25 cellular contexts compared by ENCODE assay signal in genomic region chr18:79344208-79344581, GRCh38.
"Had no signal": no experiment of that assay in that cellular context is flagged by ENCODE, and none has a peak within 500 bp of the region (broad histone marks: within the 10 kb centered on the region; RNA-seq: fewer than 3 reads in every experiment).

No MANE protein-coding gene starts in this region.

- H3K4me3 ChIP-seq: breast epithelium, coronary artery, heart right ventricle, left ventricle myocardium inferior, ovary, psoas muscle, right atrium auricular region, spleen had no signal

- H3K4me1 ChIP-seq: breast epithelium, heart right ventricle, left ventricle myocardium inferior, psoas muscle, right atrium auricular region, spleen had no signal

- H3K27ac Mint-ChIP-seq: activated naive CD8-positive, alpha-beta T cell treated with anti-CD3 and anti-CD28 coated beads, Interleukin-2, amount 10 ng/mL, durations not matched to agents 7 days and 5 days; memory B cell; naive thymus-derived CD4-positive, alpha-beta T cell; T-helper 2 cell treated with Interferon-gamma antibody and Interleukin-4, amounts not matched to agents 5 μg/mL and 100 μg/mL, for 36 hours had no signal

- H3K27me3 Mint-ChIP-seq: activated naive CD8-positive, alpha-beta T cell treated with anti-CD3 and anti-CD28 coated beads, Interleukin-2, amount 10 ng/mL, durations not matched to agents 7 days and 5 days; central memory CD8-positive, alpha-beta T cell; memory B cell; naive thymus-derived CD4-positive, alpha-beta T cell had no signal

- H3K27ac ChIP-seq: breast epithelium, coronary artery, heart right ventricle, left ventricle myocardium inferior, neutrophil, ovary, psoas muscle, right atrium auricular region, spleen, WERI-Rb-1 had no signal

- H3K4me3 Mint-ChIP-seq: activated naive CD8-positive, alpha-beta T cell treated with anti-CD3 and anti-CD28 coated beads, Interleukin-2, amount 10 ng/mL, durations not matched to agents 7 days and 5 days; central memory CD8-positive, alpha-beta T cell; memory B cell; naive thymus-derived CD4-positive, alpha-beta T cell; T-helper 2 cell treated with Interferon-gamma antibody and Interleukin-4, amounts not matched to agents 5 μg/mL and 100 μg/mL, for 36 hours had no signal

- H3K36me3 ChIP-seq: ovary had no signal

- H3K9me3 Mint-ChIP-seq: central memory CD8-positive, alpha-beta T cell had no signal

- DNase-seq: activated CD4-positive, alpha-beta T cell treated with anti-CD3 and anti-CD28 coated beads for 1 hour; activated CD4-positive, alpha-beta T cell treated with anti-CD3 and anti-CD28 coated beads, Interleukin-2, amount 50 U/mL, for 48 hours; activated naive CD4-positive, alpha-beta T cell treated with Interleukin-2 at 50 U/mL for 16 hours; activated naive CD8-positive, alpha-beta T cell treated with anti-CD3 and anti-CD28 coated beads, Interleukin-2, amount 10 ng/mL, durations not matched to agents 7 days and 5 days; activated T-cell treated with anti-CD3 and anti-CD28 coated beads, Interleukin-2, amount 50 U/mL, for 48 hours; amniotic stem cell; heart right ventricle; kidney; left ventricle myocardium inferior; naive thymus-derived CD4-positive, alpha-beta T cell; ovary; psoas muscle; spleen; stimulated activated CD4-positive, alpha-beta T cell treated with anti-CD3 and anti-CD28 coated beads, Interleukin-4, amount 100 ng/mL, for 24 hours; stimulated activated naive CD4-positive, alpha-beta T cell treated with Interleukin-2 at 50 U/mL for 16 hours; upper lobe of left lung; WERI-Rb-1 had no signal

- ATAC-seq: naive thymus-derived CD4-positive, alpha-beta T cell; psoas muscle; SK-N-SH treated with all-trans-retinoic acid at 6 μM for 48 hours had no signal

- H3K4me1 Mint-ChIP-seq: central memory CD8-positive, alpha-beta T cell had no signal

- H3K27me3 ChIP-seq: breast epithelium, heart right ventricle, neutrophil, ovary, right atrium auricular region, spleen, upper lobe of left lung had no signal

- H3K9me3 ChIP-seq: breast epithelium, left ventricle myocardium inferior, neutrophil, ovary, psoas muscle, right atrium auricular region, upper lobe of left lung had no signal
